In the genomic region with DNA sequence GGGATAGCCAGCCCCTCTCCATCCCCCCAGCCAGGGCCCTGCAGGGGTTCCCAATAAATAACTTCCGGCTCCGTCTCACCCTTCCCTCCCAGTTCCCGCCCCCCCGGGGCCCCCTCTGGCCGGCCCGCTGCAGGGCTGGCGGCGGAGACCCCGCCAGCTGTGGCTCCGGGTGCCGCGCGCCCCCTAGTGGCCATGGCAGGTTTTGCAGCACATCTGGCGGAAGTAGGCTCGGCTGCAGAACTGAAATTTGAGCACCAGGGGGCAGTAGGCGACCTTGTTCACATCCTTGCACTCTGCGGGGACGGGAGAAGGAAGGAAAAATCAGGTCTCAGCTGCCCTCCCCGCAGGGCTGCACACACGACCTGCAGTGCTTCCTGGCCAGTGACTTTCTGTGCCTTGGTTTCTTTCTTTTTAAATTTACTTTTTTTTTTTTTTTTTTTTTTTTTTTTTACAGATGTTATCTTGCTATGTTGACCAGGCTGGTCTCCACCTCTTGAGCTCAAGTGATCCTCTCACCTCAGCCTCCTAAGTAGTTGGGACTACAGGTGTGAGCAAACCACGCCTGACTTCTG, we compare ENCODE assay signal across 8 cellular contexts. TPM values are rescaled to one million over a fixed set of nuclear protein-coding genes. Genes with fewer than 3 reads are reported as not detected.
A peak's percentile ranks its signal among the peaks of the same experiment; 100 is the strongest.
DNase-seq lines count a peak whose midpoint lies in the region; ATAC-seq, FAIRE-seq and TF ChIP-seq lines count a peak whose summit lies in the region.

No MANE protein-coding gene starts in this region.

- no peak overlapping the region for H3K14ac ChIP-seq in IMR-90 (replicated peaks; ENCODE audit: low read depth, low read length)

- H3K4me3 ChIP-seq in GM06990 (replicated peaks; ENCODE audit: low read depth, low read length) = no peak overlapping the region
- no peak overlapping the region for H3K4me3 ChIP-seq in IMR-90 (ENCODE audit: insufficient read depth, low read depth, low read length)
- no peak overlapping the region for H3K4me3 ChIP-seq in SJCRH30
- no peak overlapping the region for H3K4me3 ChIP-seq in ovary

- intact Hi-C loops in IMR-90 (cut with micrococcal nuclease) = loop anchor here (2.0 to 10.0 kb wide), 2 partner anchors 62 to 316 kb away; no protein-coding TSS in a partner anchor
- intact Hi-C loops in ovary (cut with DNase I) = no loop called here

- no peak overlapping the region for H4K91ac ChIP-seq in IMR-90 (ENCODE audit: insufficient read depth, low read depth, low read length)

- no peak overlapping the region for H3K27ac Mint-ChIP-seq in type B pancreatic cell

- dilution Hi-C loops in IMR-90 (cut with HindIII; ENCODE audit: low sequenced_read_pairs, unreplicated experiment) = no loop called here

- peak; percentile 76 for DNase-seq in GM06990 (ENCODE audit: extremely low read depth, insufficient read length)
- DNase-seq in IMR-90 = peak; percentile 66
- peak; percentile 76 to 88 for DNase-seq in SJCRH30
- DNase-seq in activated effector memory CD4-positive, alpha-beta T cell treated with Interleukin-2 at 50 U/mL for 16 hours = peak; percentile 76
- DNase-seq in frontal cortex (ENCODE audit: low spot score in 2 of 2) = peak; percentile 73 to 80
- peak; percentile 77 to 90 (median 86) for DNase-seq in ovary
- peak; percentile 87 for DNase-seq in type B pancreatic cell (ENCODE audit: extremely low spot score, unreplicated experiment)

- TF ChIP-seq POLR2A in IMR-90 (IDR thresholded peaks at IDR 0.05; ENCODE audit: low read depth, low read length) (no peak), ovary (IDR thresholded peaks at IDR 0.05) (no peak)

- peak overlapping the region; percentile 25 for H2AFZ ChIP-seq in IMR-90 (replicated peaks; ENCODE audit: low read length, poor library complexity)

- H3K9ac ChIP-seq in IMR-90 (ENCODE audit: low read depth, low read length) = no peak overlapping the region

- no peak overlapping the region for H3K27ac ChIP-seq in IMR-90 (ENCODE audit: insufficient read depth, low read length)
- H3K27ac ChIP-seq in SJCRH30 = no peak overlapping the region
- no peak overlapping the region for H3K27ac ChIP-seq in ovary

- no peak overlapping the region for H3K4me2 ChIP-seq in IMR-90 (ENCODE audit: low read depth, low read length)

- H4K20me1 ChIP-seq in IMR-90 (ENCODE audit: insufficient read depth, low read length) = no peaks in the 10 kb centered on the region

- no peak overlapping the region for H4K8ac ChIP-seq in IMR-90 (ENCODE audit: low read depth in 2 of 2, low read length in 2 of 2)

- no peak overlapping the region for H3K23ac ChIP-seq in IMR-90 (ENCODE audit: low read depth, low read length)

- no peak for TF ChIP-seq EP300 in ovary (IDR thresholded peaks at IDR 0.05)

- POLR2A ChIA-PET in IMR-90 (lab: Charles Lee; ENCODE audit: unreplicated experiment) = no interaction called here

- peaks cover 1% of the 10 kb centered on the region for H3K4me1 ChIP-seq in IMR-90 (ENCODE audit: control insufficient read depth, insufficient read depth, low read length)
- H3K4me1 ChIP-seq in SJCRH30 = no peaks in the 10 kb centered on the region
- H3K4me1 ChIP-seq in ovary (ENCODE audit: insufficient read depth) = no peaks in the 10 kb centered on the region

- TF ChIP-seq RAD21 in IMR-90 (IDR thresholded peaks at IDR 0.05; ENCODE audit: low read length) = peak; percentile 87

- no peak for FAIRE-seq in frontal cortex (lab: Jason Lieb, UNC)

- no peak overlapping the region for H3K18ac ChIP-seq in IMR-90 (ENCODE audit: low read depth, low read length)

- H3K9me3 ChIP-seq in IMR-90 (ENCODE audit: control insufficient read depth, insufficient read depth, low read length) = no peaks in the 10 kb centered on the region
- H3K9me3 ChIP-seq in SJCRH30 (replicated peaks) = no peaks in the 10 kb centered on the region
- H3K9me3 ChIP-seq in ovary = no peaks in the 10 kb centered on the region

- peak overlapping the region; percentile 19 for H2AK9ac ChIP-seq in IMR-90 (replicated peaks; ENCODE audit: low read depth, low read length, poor library complexity)

- ATAC-seq in IMR-90 (ENCODE audit: low read depth) (peak; percentile 84), GM21619 (IDR thresholded peaks at IDR 0.05; ENCODE audit: unreplicated experiment) (no peak)

- no peak overlapping the region for H2BK120ac ChIP-seq in IMR-90 (ENCODE audit: low read depth, low read length)

- H2BK15ac ChIP-seq in IMR-90 (ENCODE audit: low read depth, low read length) = no peak overlapping the region

- no peaks in the 10 kb centered on the region for H3K27me3 ChIP-seq in GM06990 (replicated peaks; ENCODE audit: control insufficient read depth, insufficient read depth, low read length)
- H3K27me3 ChIP-seq in IMR-90 (ENCODE audit: control insufficient read depth, insufficient read depth, low read length) = no peaks in the 10 kb centered on the region
- no peaks in the 10 kb centered on the region for H3K27me3 ChIP-seq in SJCRH30
- no peaks in the 10 kb centered on the region for H3K27me3 ChIP-seq in ovary

- peak overlapping the region; percentile 85 for H2AK5ac ChIP-seq in IMR-90 (ENCODE audit: low read depth, low read length)

- no peaks in the 10 kb centered on the region for H3K36me3 Mint-ChIP-seq in type B pancreatic cell

- H4K5ac ChIP-seq in IMR-90 (ENCODE audit: low read depth, low read length) = no peak overlapping the region

- in situ Hi-C loops in IMR-90 (cut with MboI; ENCODE audit: low sequenced_read_pairs) = no loop called here

- BruUV-seq in IMR-90 (replicated peaks; lab: Mats Ljungman, UMichigan) = no TSS peak

- H2BK20ac ChIP-seq in IMR-90 (ENCODE audit: low read depth, low read length) = no peak overlapping the region

- H3K79me1 ChIP-seq in IMR-90 (ENCODE audit: low read depth in 1 of 2, low read length in 2 of 2) = no peaks in the 10 kb centered on the region

- H3K36me3 ChIP-seq in GM06990 (ENCODE audit: control insufficient read depth, insufficient read depth, low read length) (no peaks in the 10 kb centered on the region), IMR-90 (ENCODE audit: control insufficient read depth, insufficient read depth, low read length) (peaks cover 3% of the 10 kb centered on the region; the same call in 1 of the 2 replicates), SJCRH30 (no peaks in the 10 kb centered on the region), ovary (no peaks in the 10 kb centered on the region)

- TF ChIP-seq CTCF in GM06990 (IDR thresholded peaks at IDR 0.05; ENCODE audit: insufficient read depth, low read length, poor library complexity, severe bottlenecking) (peak; percentile 99), IMR-90 (conservative IDR thresholded peaks at IDR 0.05; ENCODE audit: low read depth, low read length) (peak; percentile 100; the same call in 1 of the 2 replicates), ovary (IDR thresholded peaks at IDR 0.05) (peak; percentile 95 to 96 (median 95)), type B pancreatic cell (conservative IDR thresholded peaks at IDR 0.05) (peak; percentile 100)

- CTCF ChIA-PET in IMR-90 (lab: Yijun Ruan, JAX) = interaction anchor here (0.5 to 1.7 kb wide), 16 partner anchors 9 to 441 kb away, joined by 3 to 14 read pairs (median 4); a partner anchor contains a TSS

- peaks cover 6% of the 10 kb centered on the region; the same call in 1 of the 2 replicates for H3K9me1 ChIP-seq in IMR-90 (ENCODE audit: insufficient read depth, low read length)

- no peaks in the 10 kb centered on the region for H3K9me3 Mint-ChIP-seq in type B pancreatic cell

- no peak overlapping the region for H3K56ac ChIP-seq in IMR-90 (ENCODE audit: extremely low read depth, insufficient read depth, low read length)

- H3K4me1 Mint-ChIP-seq in type B pancreatic cell (ENCODE audit: unreplicated experiment) = peaks cover 5% of the 10 kb centered on the region

- peaks cover 19% of the 10 kb centered on the region for H3K27me3 Mint-ChIP-seq in type B pancreatic cell

- H2BK5ac ChIP-seq in IMR-90 (ENCODE audit: low read depth, low read length, poor library complexity, severe bottlenecking) = no peak overlapping the region

- WGBS in IMR-90 (ENCODE audit: extremely low coverage in 2 of 2, insufficient read length in 1 of 2), 2 experiments = 0% methylated on average over 9 of the region's 21 CpGs; no CpG with 5 or more reads in 1 of the 2 experiments
- WGBS in ovary, 3 donors = 3 to 5% (median 4%) methylated on average over 21 of the region's 21 CpGs

- no peak overlapping the region for H3K4ac ChIP-seq in IMR-90 (ENCODE audit: low read depth, low read length)

- no peak overlapping the region for H3K4me3 Mint-ChIP-seq in type B pancreatic cell

TF ChIP-seq in IMR-90, 13 proteins besides CTCF, POLR2A, EP300 and RAD21 (continues in another document):
- peak; percentile 24; the same call in 1 of the 2 replicates for TF ChIP-seq MAZ (IDR thresholded peaks at IDR 0.05; ENCODE audit: borderline replicate concordance, low read depth, low read length)
- no peak for TF ChIP-seq NFE2L2 (IDR thresholded peaks at IDR 0.05; ENCODE audit: low read depth, low read length)

RNA-seq across cellular contexts. Expression of a gene that starts 3.6 kb away (rescaled TPM):
- total RNA-seq in IMR-90 (2012; rRNA removed) (under 0.01 and 0.18 TPM in 2 replicates), frontal cortex (1.6 TPM), ovary (10 to 100 TPM in 2 of 7 donors, 1 to 10 TPM in 5; 3.5 to 13.6 (median 5.4) TPM), type B pancreatic cell (ENCODE audit: low replicate concordance) (0.14 and 0.64 TPM in 2 replicates)
- polyA plus RNA-seq in IMR-90 (2012; rRNA removed) (0.14 TPM in 2 replicates), ovary (1 to 10 TPM; 4.0 to 7.8 TPM)
- 0.19 and 0.21 TPM in 2 replicates for polyA plus RNA-seq in IMR-90 (2012; cell fraction: cytosol; rRNA removed)
- 0.32 and 0.54 TPM in 2 replicates for polyA plus RNA-seq in IMR-90 (2012; cell fraction: nucleus; rRNA removed; ENCODE audit: low replicate concordance)
- total RNA-seq in SJCRH30 (2014; rRNA removed; shearing (Covaris generic)) = 0.04 TPM in 1 of 2 replicates, not detected in the other

RNA-seq across cellular contexts. Expression of a gene that starts 29.7 kb away (rescaled TPM):
- total RNA-seq in IMR-90 (2012; rRNA removed) (2.8 and 3.4 TPM in 2 replicates), frontal cortex (34.6 TPM), ovary (10 to 100 TPM; 22.4 to 49.3 (median 37.4) TPM), type B pancreatic cell (ENCODE audit: low replicate concordance) (6.4 and 59.2 TPM in 2 replicates)
- polyA plus RNA-seq in IMR-90 (2012; rRNA removed) (11.5 and 15.1 TPM in 2 replicates), ovary (10 to 100 TPM in 1 of 2 donors, 1 to 10 TPM in 1; 6.2 to 37.5 TPM)
- 5.2 and 8.3 TPM in 2 replicates for polyA plus RNA-seq in IMR-90 (2012; cell fraction: cytosol; rRNA removed)
- polyA plus RNA-seq in IMR-90 (2012; cell fraction: nucleus; rRNA removed; ENCODE audit: low replicate concordance) = 168 and 325 TPM in 2 replicates
- total RNA-seq in SJCRH30 (2014; rRNA removed; shearing (Covaris generic)) = not detected in 2 replicates

RNA-seq across cellular contexts. Expression of a gene that starts 49.6 kb away (rescaled TPM):
- total RNA-seq in IMR-90 (2012; rRNA removed) (not detected in 2 replicates), frontal cortex (not detected), ovary (not detected), type B pancreatic cell (ENCODE audit: low replicate concordance) (not detected in 2 replicates)
- polyA plus RNA-seq in IMR-90 (2012; rRNA removed) (not detected in 2 replicates), ovary (not detected)
- not detected in 2 replicates for polyA plus RNA-seq in IMR-90 (2012; cell fraction: cytosol; rRNA removed)
- polyA plus RNA-seq in IMR-90 (2012; cell fraction: nucleus; rRNA removed; ENCODE audit: low replicate concordance) = not detected in 2 replicates
- not detected in 2 replicates for total RNA-seq in SJCRH30 (2014; rRNA removed; shearing (Covaris generic))
